Comparison of ENCODE assay signal across 8 cellular contexts in the genomic region with DNA sequence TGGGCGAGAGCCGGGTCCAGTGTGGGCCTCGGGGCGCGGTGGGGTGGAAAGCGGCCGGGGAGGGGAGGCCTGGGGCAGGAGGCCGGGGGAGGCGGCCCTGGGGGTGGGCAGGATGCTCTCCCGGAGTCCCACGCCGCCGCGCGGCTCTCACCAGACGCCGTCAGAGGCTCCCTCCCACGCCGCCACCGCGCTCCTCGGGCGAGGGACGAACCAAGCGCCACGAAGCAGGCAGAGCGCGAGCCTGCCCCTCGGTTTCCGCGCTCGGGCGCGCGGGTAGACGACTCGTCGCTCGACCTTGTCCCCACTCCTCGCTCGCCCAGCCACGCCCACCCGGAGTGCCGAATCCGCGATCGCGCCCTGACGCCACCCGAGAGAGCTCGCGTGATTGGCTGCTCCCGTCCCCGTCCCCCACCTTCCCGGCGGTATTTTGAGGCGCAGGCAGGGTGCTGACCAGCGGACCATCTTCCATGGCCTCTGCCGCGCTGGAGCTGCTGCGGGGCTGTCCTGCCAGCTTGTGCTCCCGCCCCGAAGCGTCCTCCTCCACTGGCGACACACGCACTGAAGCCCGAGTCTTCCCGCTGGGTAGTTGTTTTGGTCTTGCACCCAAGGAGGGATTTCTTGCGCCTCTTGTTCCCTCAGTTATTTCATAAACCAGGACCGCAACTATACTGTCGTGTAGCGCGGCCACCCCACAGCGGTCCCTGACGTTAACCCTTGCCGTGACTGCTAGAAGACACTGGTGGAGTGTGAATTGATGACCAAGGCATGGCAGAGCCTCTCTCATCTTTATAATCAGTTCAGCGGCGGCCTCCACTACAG. TPM values are rescaled to one million over a fixed set of nuclear protein-coding genes. Genes with fewer than 3 reads are reported as not detected.
DNase-seq lines count a peak whose midpoint lies in the region; ATAC-seq and TF ChIP-seq lines count a peak whose summit lies in the region.

TSS of gene GNE (minus strand) at position 279 of the 819 bp plus-strand sequence. CDS start 9,093 bp downstream, outside the sequence.

- peak within 1 kb of the TSS; percentile 96 for H2AFZ ChIP-seq in DND-41 (ENCODE audit: low read depth, low read length)
- H2AFZ ChIP-seq in GM23248: peak within 1 kb of the TSS; percentile 82

- in situ Hi-C loops in GM23248 (cut with MboI): no loop called here

- ATAC-seq in DND-41 (ENCODE audit: insufficient read depth, low read depth): peak; percentile 89

- H3K4me1 ChIP-seq in DND-41 (ENCODE audit: insufficient read depth, low read length) (peaks cover 19% of the 10 kb centered on the region), GM23248 (ENCODE audit: insufficient read depth) (peaks cover 5% of the 10 kb centered on the region), SJSA1 (replicated peaks) (no peaks in the 10 kb centered on the region), stomach (peaks cover 0 to 28% (median 21%) of the 10 kb centered on the region in 4 donors)

- H3K4me3 ChIP-seq in DND-41 (ENCODE audit: low read depth in 1 of 2, low read length in 2 of 2) (peak within 1 kb of the TSS; percentile 56 to 91; a peak in 3 of 4 replicates), GM23248 (peak within 1 kb of the TSS; percentile 84), SJSA1 (peak within 1 kb of the TSS; percentile 56), foreskin fibroblast (ENCODE audit: low read depth in 1 of 2, low read length in 2 of 2) (peak within 1 kb of the TSS; percentile 80 to 86), stomach (peak within 1 kb of the TSS; percentile 83 to 92 (median 88))

- H3K27ac Mint-ChIP-seq in neural crest cell (ENCODE audit: unreplicated experiment): peak within 1 kb of the TSS; percentile 98

- H3K36me3 Mint-ChIP-seq in neural crest cell (ENCODE audit: low read depth): no peaks in the 10 kb centered on the region

- intact Hi-C loops in stomach (cut with DNase I; ENCODE audit: low total_unique reads): no loop called here

- H3K9me2 ChIP-seq in GM23248 (ENCODE audit: insufficient read depth): no peaks in the 10 kb centered on the region

- peak in 2 of 4 donors; percentile 23 to 68 for TF ChIP-seq POLR2A in stomach (IDR thresholded peaks at IDR 0.05)

- H3K4me2 ChIP-seq in DND-41 (ENCODE audit: insufficient read depth, low read length) (peak within 1 kb of the TSS; percentile 74), GM23248 (ENCODE audit: unreplicated experiment) (peak within 1 kb of the TSS; percentile 85)

- no peaks in the 10 kb centered on the region for H3K9me3 Mint-ChIP-seq in neural crest cell

- peaks cover 9% of the 10 kb centered on the region; the same call in 1 of the 2 replicates for H3F3A ChIP-seq in GM23248 (ENCODE audit: insufficient read depth)

- H3K27me3 ChIP-seq in DND-41 (ENCODE audit: insufficient read depth, low read length, poor library complexity): no peaks in the 10 kb centered on the region
- no peaks in the 10 kb centered on the region for H3K27me3 ChIP-seq in GM23248 (replicated peaks; ENCODE audit: insufficient read depth)
- H3K27me3 ChIP-seq in SJSA1 (replicated peaks): no peaks in the 10 kb centered on the region
- H3K27me3 ChIP-seq in stomach: no peaks in the 10 kb centered on the region

- peaks cover 10% of the 10 kb centered on the region for H3K4me1 Mint-ChIP-seq in neural crest cell

- WGBS in GM23248 (ENCODE audit: low coverage in 1 of 2, low lambda C conversion rate in 2 of 2, missing lambda C conversion rate in 2 of 2), 2 experiments: 1 to 2% methylated on average over 42 to 73 of the region's 78 CpGs
- 1 to 7% (median 2%) methylated on average over 18 to 77 of the region's 78 CpGs for WGBS in stomach, 5 donors

- H3K27me3 Mint-ChIP-seq in neural crest cell (ENCODE audit: low read depth): no peaks in the 10 kb centered on the region

- DNase-seq in DND-41: peak; percentile 95
- peak; percentile 99 for DNase-seq in GM23248
- peak; percentile 30 to 33 for DNase-seq in Kasumi-1 (lab: John Stamatoyannopoulos, UW)
- DNase-seq in SJSA1 (ENCODE audit: low read depth in 1 of 2, low spot score in 2 of 2): peak; percentile 81 to 93
- peak; percentile 91 to 97 (median 95) for DNase-seq in activated naive CD4-positive, alpha-beta T cell (lab: John Stamatoyannopoulos, UW)
- DNase-seq in foreskin fibroblast: peak; percentile 96 to 99
- peak; percentile 99 for DNase-seq in neural crest cell (ENCODE audit: low read depth, low spot score)
- DNase-seq in stomach: peak; percentile 96

- peak within 1 kb of the TSS; percentile 98 for H3K4me3 Mint-ChIP-seq in neural crest cell

- TF ChIP-seq CTCF in DND-41 (IDR thresholded peaks at IDR 0.05; ENCODE audit: borderline replicate concordance, extremely low read depth, low read length, poor library complexity, severe bottlenecking): no peak
- no peak for TF ChIP-seq CTCF in foreskin fibroblast (IDR thresholded peaks at IDR 0.05; ENCODE audit: low read depth, low read length)
- TF ChIP-seq CTCF in neural crest cell (conservative IDR thresholded peaks at IDR 0.05): no peak
- no peak for TF ChIP-seq CTCF in stomach (IDR thresholded peaks at IDR 0.05)

- H3K27ac ChIP-seq in DND-41 (ENCODE audit: low read length) (peak within 1 kb of the TSS; percentile 81), GM23248 (peak within 1 kb of the TSS; percentile 86), SJSA1 (peak within 1 kb of the TSS; percentile 53), stomach (peak within 1 kb of the TSS; percentile 85 to 98 (median 96))

- no peaks in the 10 kb centered on the region for H4K20me1 ChIP-seq in DND-41 (ENCODE audit: insufficient read depth, low read length)
- H4K20me1 ChIP-seq in GM23248 (ENCODE audit: insufficient read depth): no peaks in the 10 kb centered on the region

- no peak for TF ChIP-seq EP300 in stomach (IDR thresholded peaks at IDR 0.05)

- H3K9me3 ChIP-seq in DND-41 (ENCODE audit: insufficient read depth, low read length, severe bottlenecking) (no peaks in the 10 kb centered on the region), GM23248 (ENCODE audit: low read depth) (no peaks in the 10 kb centered on the region), SJSA1 (replicated peaks) (no peaks in the 10 kb centered on the region), stomach (no peaks in the 10 kb centered on the region)

- H3K79me2 ChIP-seq in DND-41 (ENCODE audit: insufficient read depth, low read length): peaks cover 35% of the 10 kb centered on the region
- H3K79me2 ChIP-seq in GM23248 (ENCODE audit: insufficient read depth): peaks cover 41% of the 10 kb centered on the region

- H3K36me3 ChIP-seq in DND-41 (ENCODE audit: insufficient read depth, low read length): no peaks in the 10 kb centered on the region; the same call in 1 of the 2 replicates
- no peaks in the 10 kb centered on the region for H3K36me3 ChIP-seq in GM23248 (ENCODE audit: low read depth)
- no peaks in the 10 kb centered on the region; the same call in 1 of the 2 replicates for H3K36me3 ChIP-seq in SJSA1
- H3K36me3 ChIP-seq in stomach: no peaks in the 10 kb centered on the region

- H3K9ac ChIP-seq in DND-41 (ENCODE audit: low read depth, low read length): peak within 1 kb of the TSS; percentile 68
- peak within 1 kb of the TSS; percentile 91 for H3K9ac ChIP-seq in GM23248

RNA-seq across cellular contexts. Expression of gene GNE, which starts in this region (rescaled TPM):
- total RNA-seq in GM23248 (2014; rRNA removed; shearing (Covaris generic)): 20.6 and 22.4 TPM in 2 replicates
- polyA plus RNA-seq in GM23248 (2016; fragmentation: Nextera tagmentation; extraction: Ambion mirVana): 6.2 and 6.9 TPM in 2 replicates
- total RNA-seq in SJSA1 (2014; rRNA removed; shearing (Covaris generic)): 12.2 and 15.1 TPM in 2 replicates
- total RNA-seq in neural crest cell: 24.6 and 25.8 TPM in 2 replicates
- total RNA-seq in stomach: 10 to 100 TPM in 4 of 5 donors, 1 to 10 TPM in 1; 2.3 to 63.1 (median 21.7) TPM
- 1 to 10 TPM; 2.6 to 5.3 (median 4.0) TPM for polyA plus RNA-seq in stomach

Comparison
In these comparisons a context has a peak if more than half of its experiments do, and no peak if none do; other contexts are left out.
1. Peak in every context shown above with its lines: DNase-seq, ATAC-seq, H3K4me3 ChIP-seq and H3K27ac ChIP-seq.
2. DNase-seq: peak in every context shown above with its lines; median percentile 99 in GM23248; 99 in neural crest cell; 98 in foreskin fibroblast; 96 in stomach; 95 in DND-41; 95 in activated naive CD4-positive, alpha-beta T cell; 87 in SJSA1; 32 in Kasumi-1.